Comparison of ENCODE assay signal across 2 cellular contexts in the genomic region with DNA sequence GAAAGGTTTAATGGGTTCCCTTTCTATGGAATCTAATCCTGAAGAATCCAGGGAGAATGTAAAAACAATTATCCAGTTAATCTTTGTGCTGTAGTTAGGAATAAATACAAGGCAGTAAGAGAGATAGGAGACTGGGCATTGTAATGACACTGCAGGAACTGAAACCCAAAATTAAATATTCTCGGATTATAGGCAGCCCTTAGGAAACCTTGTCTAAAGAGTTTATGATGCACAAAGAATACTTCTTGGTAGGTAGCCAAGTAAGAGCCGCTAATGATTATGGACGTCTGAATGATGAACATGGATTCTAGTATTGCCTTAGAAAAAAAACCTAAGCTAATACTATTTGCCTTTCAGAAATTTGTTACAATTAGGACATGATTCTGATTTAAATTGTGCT.
TF ChIP-seq lines count a peak whose summit lies in the region.

No MANE protein-coding gene starts in this region.

TF ChIP-seq in SK-N-SH, 30 proteins besides CTCF, POLR2A, EP300 and RAD21 (continued from another document):
- TF ChIP-seq, protein P1, sequence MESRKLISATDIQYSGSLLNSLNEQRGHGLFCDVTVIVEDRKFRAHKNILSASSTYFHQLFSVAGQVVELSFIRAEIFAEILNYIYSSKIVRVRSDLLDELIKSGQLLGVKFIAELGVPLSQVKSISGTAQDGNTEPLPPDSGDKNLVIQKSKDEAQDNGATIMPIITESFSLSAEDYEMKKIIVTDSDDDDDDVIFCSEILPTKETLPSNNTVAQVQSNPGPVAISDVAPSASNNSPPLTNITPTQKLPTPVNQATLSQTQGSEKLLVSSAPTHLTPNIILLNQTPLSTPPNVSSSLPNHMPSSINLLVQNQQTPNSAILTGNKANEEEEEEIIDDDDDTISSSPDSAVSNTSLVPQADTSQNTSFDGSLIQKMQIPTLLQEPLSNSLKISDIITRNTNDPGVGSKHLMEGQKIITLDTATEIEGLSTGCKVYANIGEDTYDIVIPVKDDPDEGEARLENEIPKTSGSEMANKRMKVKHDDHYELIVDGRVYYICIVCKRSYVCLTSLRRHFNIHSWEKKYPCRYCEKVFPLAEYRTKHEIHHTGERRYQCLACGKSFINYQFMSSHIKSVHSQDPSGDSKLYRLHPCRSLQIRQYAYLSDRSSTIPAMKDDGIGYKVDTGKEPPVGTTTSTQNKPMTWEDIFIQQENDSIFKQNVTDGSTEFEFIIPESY (IDR thresholded peaks at IDR 0.05; ENCODE audit: borderline replicate concordance, low read depth) = no peak
- TF ChIP-seq ELF1 (IDR thresholded peaks at IDR 0.05) = no peak
- TF ChIP-seq TCF12 (IDR thresholded peaks at IDR 0.05) = no peak
- TF ChIP-seq NRF1 (IDR thresholded peaks at IDR 0.05; ENCODE audit: low read depth, low read length) = no peak
- TF ChIP-seq EZH2phosphoT487 (IDR thresholded peaks at IDR 0.05; ENCODE audit: borderline replicate concordance, low read depth) = no peak
- TF ChIP-seq, protein P2, sequence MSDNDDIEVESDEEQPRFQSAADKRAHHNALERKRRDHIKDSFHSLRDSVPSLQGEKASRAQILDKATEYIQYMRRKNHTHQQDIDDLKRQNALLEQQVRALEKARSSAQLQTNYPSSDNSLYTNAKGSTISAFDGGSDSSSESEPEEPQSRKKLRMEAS (IDR thresholded peaks at IDR 0.05; ENCODE audit: low read depth) = no peak
- no peak for TF ChIP-seq FOXM1 (IDR thresholded peaks at IDR 0.05; ENCODE audit: low read depth)

TF ChIP-seq in SK-N-SH treated with all-trans-retinoic acid at 6 μM for 48 hours, 23 proteins besides CTCF, POLR2A, EP300 and RAD21 (continued from another document):
- TF ChIP-seq, protein P3, sequence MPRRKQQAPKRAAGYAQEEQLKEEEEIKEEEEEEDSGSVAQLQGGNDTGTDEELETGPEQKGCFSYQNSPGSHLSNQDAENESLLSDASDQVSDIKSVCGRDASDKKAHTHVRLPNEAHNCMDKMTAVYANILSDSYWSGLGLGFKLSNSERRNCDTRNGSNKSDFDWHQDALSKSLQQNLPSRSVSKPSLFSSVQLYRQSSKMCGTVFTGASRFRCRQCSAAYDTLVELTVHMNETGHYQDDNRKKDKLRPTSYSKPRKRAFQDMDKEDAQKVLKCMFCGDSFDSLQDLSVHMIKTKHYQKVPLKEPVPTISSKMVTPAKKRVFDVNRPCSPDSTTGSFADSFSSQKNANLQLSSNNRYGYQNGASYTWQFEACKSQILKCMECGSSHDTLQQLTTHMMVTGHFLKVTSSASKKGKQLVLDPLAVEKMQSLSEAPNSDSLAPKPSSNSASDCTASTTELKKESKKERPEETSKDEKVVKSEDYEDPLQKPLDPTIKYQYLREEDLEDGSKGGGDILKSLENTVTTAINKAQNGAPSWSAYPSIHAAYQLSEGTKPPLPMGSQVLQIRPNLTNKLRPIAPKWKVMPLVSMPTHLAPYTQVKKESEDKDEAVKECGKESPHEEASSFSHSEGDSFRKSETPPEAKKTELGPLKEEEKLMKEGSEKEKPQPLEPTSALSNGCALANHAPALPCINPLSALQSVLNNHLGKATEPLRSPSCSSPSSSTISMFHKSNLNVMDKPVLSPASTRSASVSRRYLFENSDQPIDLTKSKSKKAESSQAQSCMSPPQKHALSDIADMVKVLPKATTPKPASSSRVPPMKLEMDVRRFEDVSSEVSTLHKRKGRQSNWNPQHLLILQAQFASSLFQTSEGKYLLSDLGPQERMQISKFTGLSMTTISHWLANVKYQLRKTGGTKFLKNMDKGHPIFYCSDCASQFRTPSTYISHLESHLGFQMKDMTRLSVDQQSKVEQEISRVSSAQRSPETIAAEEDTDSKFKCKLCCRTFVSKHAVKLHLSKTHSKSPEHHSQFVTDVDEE (CRISPR knock-in tag; IDR thresholded peaks at IDR 0.05) = no peak
- TF ChIP-seq ZNF8 (CRISPR knock-in tag; IDR thresholded peaks at IDR 0.05) (no peak), ESRRG (CRISPR knock-in tag; IDR thresholded peaks at IDR 0.05) (no peak)
- TF ChIP-seq, protein P4, sequence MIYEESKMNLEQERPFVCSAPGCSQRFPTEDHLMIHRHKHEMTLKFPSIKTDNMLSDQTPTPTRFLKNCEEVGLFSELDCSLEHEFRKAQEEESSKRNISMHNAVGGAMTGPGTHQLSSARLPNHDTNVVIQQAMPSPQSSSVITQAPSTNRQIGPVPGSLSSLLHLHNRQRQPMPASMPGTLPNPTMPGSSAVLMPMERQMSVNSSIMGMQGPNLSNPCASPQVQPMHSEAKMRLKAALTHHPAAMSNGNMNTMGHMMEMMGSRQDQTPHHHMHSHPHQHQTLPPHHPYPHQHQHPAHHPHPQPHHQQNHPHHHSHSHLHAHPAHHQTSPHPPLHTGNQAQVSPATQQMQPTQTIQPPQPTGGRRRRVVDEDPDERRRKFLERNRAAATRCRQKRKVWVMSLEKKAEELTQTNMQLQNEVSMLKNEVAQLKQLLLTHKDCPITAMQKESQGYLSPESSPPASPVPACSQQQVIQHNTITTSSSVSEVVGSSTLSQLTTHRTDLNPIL (CRISPR knock-in tag; IDR thresholded peaks at IDR 0.05; ENCODE audit: low read depth) = no peak
